18 cellular contexts compared by ENCODE assay signal in the genomic region with DNA sequence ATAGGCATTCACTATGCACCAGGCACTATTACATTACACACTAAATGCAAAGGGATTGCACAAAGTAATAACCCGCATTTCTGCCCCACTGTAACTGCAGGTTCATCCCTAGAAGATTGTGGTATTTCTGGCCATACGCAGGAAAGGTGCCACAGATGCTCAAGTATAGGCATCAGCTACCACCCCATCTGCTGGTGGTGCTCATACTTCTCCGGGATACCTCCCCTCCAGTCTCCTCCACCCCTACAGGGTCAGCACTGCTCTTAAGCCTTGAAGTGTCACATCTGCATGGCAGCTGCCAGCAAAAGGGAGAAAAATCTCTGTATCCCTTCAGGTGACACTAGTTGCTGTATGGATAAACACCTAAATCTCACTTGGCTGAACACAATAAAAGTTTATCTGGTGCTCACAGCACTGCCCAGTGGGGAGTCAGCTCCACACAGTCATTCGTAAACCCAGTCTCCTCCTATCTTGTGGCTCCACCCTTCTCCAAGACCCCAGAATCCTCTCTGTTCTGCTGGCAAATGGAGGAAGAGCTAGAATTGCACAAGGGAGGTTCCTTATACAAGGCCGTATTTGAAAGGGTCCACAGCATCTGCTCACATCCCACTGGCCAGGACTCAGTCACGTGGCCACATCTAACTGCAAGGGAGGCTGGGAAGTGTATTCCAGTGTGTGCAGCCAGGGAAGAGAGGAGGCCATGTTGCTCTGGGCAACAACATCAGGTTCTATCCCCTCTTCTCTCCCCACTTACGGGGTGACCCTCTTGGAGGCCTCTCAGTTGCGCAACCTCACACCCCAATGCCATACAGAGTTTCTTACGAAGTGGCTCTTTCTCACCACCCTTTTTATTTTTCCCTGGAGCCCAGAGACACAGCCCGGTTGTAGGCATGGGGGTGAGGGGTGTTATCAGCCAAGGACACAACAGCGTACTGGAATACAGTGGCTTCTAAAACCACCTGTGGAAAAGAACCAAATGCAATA.
DNase-seq lines count a peak whose midpoint lies in the region; TF ChIP-seq lines count a peak whose summit lies in the region.
"Had no signal": no experiment of that assay in that cellular context is flagged by ENCODE, and none has a peak within 500 bp of the region (broad histone marks: within the 10 kb centered on the region; RNA-seq: fewer than 3 reads in every experiment).

No MANE protein-coding gene starts in this region.

- peaks cover 19% of the 10 kb centered on the region for H3K27me3 Mint-ChIP-seq in endodermal cell (ENCODE audit: insufficient read depth)
- peaks cover 0 to 20% (median 12%) of the 10 kb centered on the region in 3 donors for H3K27me3 Mint-ChIP-seq in immature natural killer cell (ENCODE audit: low read depth in 3 of 3)

- in situ Hi-C loops in SK-MEL-5 (cut with HindIII; ENCODE audit: low pct_unique_long_range_greater_than_20kb, low sequenced_read_pairs): no loop called here

- no peak overlapping the region for H3K27ac ChIP-seq in endodermal cell (ENCODE audit: low read depth, low read length)

- H3K36me3 ChIP-seq in endodermal cell (ENCODE audit: control insufficient read depth, insufficient read depth, low read length): no peaks in the 10 kb centered on the region

- H3K4me1 ChIP-seq in endodermal cell (ENCODE audit: control insufficient read depth, insufficient read depth, low read length): peaks cover 6% of the 10 kb centered on the region

- H3K4me1 Mint-ChIP-seq in endodermal cell: peaks cover 33% of the 10 kb centered on the region
- no peaks in the 10 kb centered on the region for H3K4me1 Mint-ChIP-seq in immature natural killer cell
- H3K4me1 Mint-ChIP-seq: activated CD4-positive, alpha-beta T cell treated with anti-CD3 and anti-CD28 coated beads for 36 hours; CD4-positive, CD25-positive, alpha-beta regulatory T cell; central memory CD8-positive, alpha-beta T cell had no signal

- TF ChIP-seq CTCF in endodermal cell (conservative IDR thresholded peaks at IDR 0.05): peak; percentile 61

- no peak overlapping the region for H3K9ac ChIP-seq in endodermal cell (ENCODE audit: extremely low read depth, low read length, poor library complexity, severe bottlenecking)

- DNase-seq in EH (ENCODE audit: low read depth) (peak; percentile 11), HS-27A (ENCODE audit: low read depth) (peak; percentile 17), SK-MEL-5 (ENCODE audit: low read depth, low spot score) (peak; percentile 48), endodermal cell (peak; percentile 75), NCI-H748 treated with DMSO at 0.1 percent for 48 hours (lab: John Stamatoyannopoulos, UW) (no peak), COLO829 (ENCODE audit: low spot score) (no peak), immature natural killer cell (no peak), NCI-H82 (lab: John Stamatoyannopoulos, UW) (no peak)
- DNase-seq: activated CD4-positive, alpha-beta T cell treated with anti-CD3 and anti-CD28 coated beads for 36 hours; CD4-positive, CD25-positive, alpha-beta regulatory T cell; erythroblast; hypothalamus; kidney; NCI-H146; T-helper 9 cell had no signal

- H3K4me3 ChIP-seq in endodermal cell (ENCODE audit: low read length): no peak overlapping the region
- H3K4me3 ChIP-seq: lung had no signal

- peaks cover 11% of the 10 kb centered on the region for H3K9me3 ChIP-seq in endodermal cell (ENCODE audit: control insufficient read depth, low read length)

- H3K9me3 Mint-ChIP-seq in endodermal cell (peaks cover 13% of the 10 kb centered on the region), immature natural killer cell (peaks cover 0 to 9% (median 0%) of the 10 kb centered on the region in 6 donors)
- H3K9me3 Mint-ChIP-seq: central memory CD8-positive, alpha-beta T cell had no signal

- H3K4me3 Mint-ChIP-seq in endodermal cell (no peak overlapping the region), immature natural killer cell (no peak overlapping the region)
- H3K4me3 Mint-ChIP-seq: activated CD4-positive, alpha-beta T cell treated with anti-CD3 and anti-CD28 coated beads for 36 hours; activated naive CD8-positive, alpha-beta T cell; CD4-positive, CD25-positive, alpha-beta regulatory T cell; central memory CD8-positive, alpha-beta T cell had no signal

- H3K27ac Mint-ChIP-seq in endodermal cell (no peak overlapping the region), immature natural killer cell (no peak overlapping the region)
- H3K27ac Mint-ChIP-seq: activated CD4-positive, alpha-beta T cell treated with anti-CD3 and anti-CD28 coated beads for 36 hours; activated naive CD8-positive, alpha-beta T cell; CD4-positive, CD25-positive, alpha-beta regulatory T cell had no signal

- WGBS in endodermal cell (ENCODE audit: insufficient coverage in 1 of 2, insufficient read length in 1 of 2), 2 experiments: 86 to 94% methylated on average over 3 to 11 of the region's 11 CpGs

- peaks cover 6% of the 10 kb centered on the region for H3K36me3 Mint-ChIP-seq in endodermal cell (ENCODE audit: low read depth)
- no peaks in the 10 kb centered on the region for H3K36me3 Mint-ChIP-seq in immature natural killer cell
- H3K36me3 Mint-ChIP-seq: activated naive CD8-positive, alpha-beta T cell; CD4-positive, CD25-positive, alpha-beta regulatory T cell had no signal

- H3K27me3 ChIP-seq in endodermal cell (ENCODE audit: control insufficient read depth, insufficient read depth, low read length, poor library complexity, severe bottlenecking): no peaks in the 10 kb centered on the region

Comparison
In these comparisons a context has a peak if more than half of its experiments do, and no peak if none do; other contexts are left out.
1. DNase-seq: peak in EH (single experiment), HS-27A (single experiment), SK-MEL-5 (single experiment) and endodermal cell (single experiment); none in NCI-H748 treated with DMSO at 0.1 percent for 48 hours (single experiment), COLO829 (single experiment), immature natural killer cell (0 of 3) and NCI-H82 (single experiment).